ENCODE assay signal across 8 cellular contexts in genomic region chrX:69133561-69134542, GRCh38. TPM values are rescaled to one million over a fixed set of nuclear protein-coding genes. Genes with fewer than 3 reads are reported as not detected.
DNase-seq lines count a peak whose midpoint lies in the region; ATAC-seq and TF ChIP-seq lines count a peak whose summit lies in the region.

No MANE protein-coding gene starts in this region.

- peak; percentile 62 for DNase-seq in ACHN
- peak; percentile 79 for DNase-seq in H7
- peak; percentile 79 for DNase-seq in hepatic stellate cell (ENCODE audit: low spot score)
- DNase-seq in activated T-cell treated with anti-CD3 and anti-CD28 coated beads, Interleukin-2, amount 50 U/mL, for 4 hours = no peak
- no peak for DNase-seq in CD1c-positive myeloid dendritic cell (ENCODE audit: extremely low spot score)

- in situ Hi-C loops in ACHN (cut with HindIII; ENCODE audit: low pct_ligation_motif_present, low pct_unique_long_range_greater_than_20kb, low sequenced_read_pairs) = no loop called here

- H3K9me3 Mint-ChIP-seq in activated T-cell treated with anti-CD3 and anti-CD28 coated beads, Interleukin-2, amount 50 U/mL, for 4 hours = no peaks in the 10 kb centered on the region

- H3K4me3 Mint-ChIP-seq in activated T-cell treated with anti-CD3 and anti-CD28 coated beads, Interleukin-2, amount 50 U/mL, for 4 hours = no peak overlapping the region

- H3K4me3 ChIP-seq in H7 (ENCODE audit: insufficient read depth, low read depth, low read length) = no peak overlapping the region

- no peaks in the 10 kb centered on the region for H3K4me1 Mint-ChIP-seq in activated T-cell treated with anti-CD3 and anti-CD28 coated beads, Interleukin-2, amount 50 U/mL, for 4 hours (ENCODE audit: low read depth)

- H3K36me3 Mint-ChIP-seq in activated T-cell treated with anti-CD3 and anti-CD28 coated beads, Interleukin-2, amount 50 U/mL, for 4 hours (ENCODE audit: insufficient read depth) = no peaks in the 10 kb centered on the region

- no peaks in the 10 kb centered on the region for H3K36me3 ChIP-seq in H7 (replicated peaks; ENCODE audit: control insufficient read depth, insufficient read depth, low read length)

- H3K27me3 ChIP-seq in H7 (ENCODE audit: control insufficient read depth, insufficient read depth, low read length) = peaks cover 10% of the 10 kb centered on the region

- ATAC-seq in SK-N-SH treated with all-trans-retinoic acid at 6 μM for 48 hours = peak; percentile 93
- no peak for ATAC-seq in GM18511 (IDR thresholded peaks at IDR 0.05; ENCODE audit: unreplicated experiment)
- no peak for ATAC-seq in GM21526 (IDR thresholded peaks at IDR 0.05; ENCODE audit: low FRiP score, unreplicated experiment)
- ATAC-seq in activated T-cell treated with anti-CD3 and anti-CD28 coated beads, Interleukin-2, amount 50 U/mL, for 4 hours = no peak

- H3K27me3 Mint-ChIP-seq in activated T-cell treated with anti-CD3 and anti-CD28 coated beads, Interleukin-2, amount 50 U/mL, for 4 hours (ENCODE audit: low read depth) = peaks cover 19% of the 10 kb centered on the region

TF ChIP-seq in SK-N-SH treated with all-trans-retinoic acid at 6 μM for 48 hours, 23 proteins besides CTCF, POLR2A, EP300 and RAD21:
- TF ChIP-seq POU6F1 (CRISPR knock-in tag; IDR thresholded peaks at IDR 0.05; ENCODE audit: borderline replicate concordance, low read depth) = no peak
- peak; percentile 97 for TF ChIP-seq ZNF70 (CRISPR knock-in tag; IDR thresholded peaks at IDR 0.05)

RNA-seq across cellular contexts. Expression of gene PJA1, which starts 31.4 kb away (rescaled TPM):
- 105 and 110 TPM in 2 replicates for total RNA-seq in H7 (2014; rRNA removed; shearing (Covaris generic))
- 10 to 100 TPM; 14.1 to 16.0 (median 14.9) TPM for total RNA-seq in activated T-cell treated with anti-CD3 and anti-CD28 coated beads, Interleukin-2, amount 50 U/mL, for 4 hours

Comparison
In these comparisons a context has a peak if more than half of its experiments do, and no peak if none do; other contexts are left out.
1. DNase-seq: peak in ACHN (single experiment), H7 (single experiment) and hepatic stellate cell (single experiment); none in activated T-cell treated with anti-CD3 and anti-CD28 coated beads, Interleukin-2, amount 50 U/mL, for 4 hours (single experiment) and CD1c-positive myeloid dendritic cell (single experiment).